Comparison of ENCODE assay signal across 25 cellular contexts in genomic region chr22:50633771-50634170, GRCh38.
"Had no signal": no experiment of that assay in that cellular context is flagged by ENCODE, and none has a peak within 500 bp of the region (broad histone marks: within the 10 kb centered on the region; RNA-seq: fewer than 3 reads in every experiment).

No MANE protein-coding gene starts in this region.

- H3K36me3 ChIP-seq: suprapubic skin, thoracic aorta, thyroid gland, tibial artery, tibial nerve, transverse colon, upper lobe of left lung, upper lobe of right lung, uterus, vagina had no signal

- DNase-seq: stimulated activated CD4-positive, alpha-beta T cell treated with anti-CD3 and anti-CD28 coated beads, Interleukin-2, amount 100 ng/mL, for 48 hours; stimulated activated CD4-positive, alpha-beta T cell treated with anti-CD3 and anti-CD28 coated beads, Interleukin-4, amount 100 ng/mL, for 1 hour; stimulated activated CD4-positive, alpha-beta T cell treated with anti-CD3 and anti-CD28 coated beads, Interleukin-4, amount 100 ng/mL, for 24 hours; stimulated activated CD4-positive, alpha-beta T cell treated with anti-CD3 and anti-CD28 coated beads, Interleukin-4, amount 100 ng/mL, for 4 hours; stimulated activated CD8-positive, alpha-beta memory T cell treated with anti-CD3 and anti-CD28 coated beads, Interleukin-4, amount 100 ng/mL, for 48 hours; stimulated activated naive B cell treated with anti-CD40 and anti-IgM and Interleukin-4, amounts not matched to agents 10 μg/mL and 1 μg/mL and 100 μg/mL, for 72 hours; stimulated activated naive CD4-positive, alpha-beta T cell; stimulated activated naive CD4-positive, alpha-beta T cell treated with Interleukin-2 at 50 U/mL for 16 hours; stimulated activated naive CD8-positive, alpha-beta T cell treated with anti-CD3 and anti-CD28 coated beads, Interleukin-15, amount 100 ng/mL, for 72 hours; stimulated activated naive CD8-positive, alpha-beta T cell treated with anti-CD3 and anti-CD28 coated beads, Interleukin-15, Interleukin-2, amounts not matched to agents 100 U/mL and 50 U/mL, for 24 hours; substantia nigra; testis; thyroid gland; tibial artery; transverse colon; trophoblast cell; upper lobe of left lung; upper lobe of right lung had no signal

- H3K4me1 ChIP-seq: testis, upper lobe of right lung had no signal

- H3K4me3 ChIP-seq: suprapubic skin, testis, thoracic aorta, thyroid gland, tibial artery, tibial nerve, transverse colon, upper lobe of left lung, upper lobe of right lung, uterus, vagina had no signal

- H3K27ac ChIP-seq: suprapubic skin, testis, thoracic aorta, thyroid gland, tibial artery, tibial nerve, transverse colon, upper lobe of left lung, upper lobe of right lung, uterus, vagina had no signal

- ATAC-seq: stimulated activated effector memory CD8-positive, alpha-beta T cell treated with anti-CD3 and anti-CD28 coated beads, Interleukin-12 subunit alpha, Interleukin-12 subunit beta, amount 100 ng/mL, for 72 hours; stimulated activated memory B cell treated with anti-CD40 and anti-IgM and Interleukin-4, amounts not matched to agents 10 μg/mL and 1 μg/mL and 100 μg/mL, for 72 hours; stimulated activated naive B cell treated with anti-CD40 and anti-IgM and Interleukin-4, amounts not matched to agents 10 μg/mL and 1 μg/mL and 100 μg/mL, for 72 hours; stimulated activated naive CD8-positive, alpha-beta T cell treated with anti-CD3 and anti-CD28 coated beads, Interleukin-15, amount 100 ng/mL, for 72 hours; stimulated activated naive CD8-positive, alpha-beta T cell treated with anti-CD3 and anti-CD28 coated beads, Interleukin-15, Interleukin-2, amounts not matched to agents 100 U/mL and 50 U/mL, for 24 hours; upper lobe of right lung had no signal

- H3K27me3 ChIP-seq: suprapubic skin, testis, thyroid gland, tibial nerve, transverse colon, upper lobe of left lung, upper lobe of right lung, uterus, vagina had no signal

- H3K9me3 ChIP-seq: suprapubic skin, testis, thoracic aorta, thyroid gland, tibial artery, tibial nerve, transverse colon, upper lobe of left lung, upper lobe of right lung, uterus, vagina had no signal
